1 cellular context compared by ENCODE assay signal in genomic region chr9:87518702-87519335, GRCh38.
TF ChIP-seq lines count a peak whose summit lies in the region.

No MANE protein-coding gene starts in this region.

TF ChIP-seq in K562, 482 proteins besides CTCF, POLR2A, EP300 and RAD21 (continued from another document and continues in another):
- TF ChIP-seq SFPQ (IDR thresholded peaks at IDR 0.05; ENCODE audit: low read depth, low read length) = no peak
- TF ChIP-seq TCF7 (IDR thresholded peaks at IDR 0.05; ENCODE audit: borderline replicate concordance) = no peak
- TF ChIP-seq, protein P1, sequence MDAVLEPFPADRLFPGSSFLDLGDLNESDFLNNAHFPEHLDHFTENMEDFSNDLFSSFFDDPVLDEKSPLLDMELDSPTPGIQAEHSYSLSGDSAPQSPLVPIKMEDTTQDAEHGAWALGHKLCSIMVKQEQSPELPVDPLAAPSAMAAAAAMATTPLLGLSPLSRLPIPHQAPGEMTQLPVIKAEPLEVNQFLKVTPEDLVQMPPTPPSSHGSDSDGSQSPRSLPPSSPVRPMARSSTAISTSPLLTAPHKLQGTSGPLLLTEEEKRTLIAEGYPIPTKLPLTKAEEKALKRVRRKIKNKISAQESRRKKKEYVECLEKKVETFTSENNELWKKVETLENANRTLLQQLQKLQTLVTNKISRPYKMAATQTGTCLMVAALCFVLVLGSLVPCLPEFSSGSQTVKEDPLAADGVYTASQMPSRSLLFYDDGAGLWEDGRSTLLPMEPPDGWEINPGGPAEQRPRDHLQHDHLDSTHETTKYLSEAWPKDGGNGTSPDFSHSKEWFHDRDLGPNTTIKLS (IDR thresholded peaks at IDR 0.05; ENCODE audit: borderline replicate concordance, low read depth) = no peak
- peak; percentile 98 for TF ChIP-seq ARID1B (IDR thresholded peaks at IDR 0.05)
- TF ChIP-seq ILF3 (IDR thresholded peaks at IDR 0.05; ENCODE audit: borderline replicate concordance) = no peak
- TF ChIP-seq ZNF324 (CRISPR knock-in tag; IDR thresholded peaks at IDR 0.05) = no peak
- no peak for TF ChIP-seq ZNF24 (IDR thresholded peaks at IDR 0.05)
- no peak for TF ChIP-seq TFAM (CRISPR knock-in tag; conservative IDR thresholded peaks at IDR 0.05)
- TF ChIP-seq SMARCB1 (IDR thresholded peaks at IDR 0.05; ENCODE audit: insufficient read length, low read depth) = no peak
- no peak for TF ChIP-seq ZNF780A (CRISPR knock-in tag; IDR thresholded peaks at IDR 0.05)
- TF ChIP-seq DNMT1 (IDR thresholded peaks at IDR 0.05) = no peak
- no peak for TF ChIP-seq FOXA3 (CRISPR knock-in tag; conservative IDR thresholded peaks at IDR 0.05 in 1 of 2, IDR thresholded peaks at IDR 0.05 in 1 of 2)
- TF ChIP-seq, protein P2, sequence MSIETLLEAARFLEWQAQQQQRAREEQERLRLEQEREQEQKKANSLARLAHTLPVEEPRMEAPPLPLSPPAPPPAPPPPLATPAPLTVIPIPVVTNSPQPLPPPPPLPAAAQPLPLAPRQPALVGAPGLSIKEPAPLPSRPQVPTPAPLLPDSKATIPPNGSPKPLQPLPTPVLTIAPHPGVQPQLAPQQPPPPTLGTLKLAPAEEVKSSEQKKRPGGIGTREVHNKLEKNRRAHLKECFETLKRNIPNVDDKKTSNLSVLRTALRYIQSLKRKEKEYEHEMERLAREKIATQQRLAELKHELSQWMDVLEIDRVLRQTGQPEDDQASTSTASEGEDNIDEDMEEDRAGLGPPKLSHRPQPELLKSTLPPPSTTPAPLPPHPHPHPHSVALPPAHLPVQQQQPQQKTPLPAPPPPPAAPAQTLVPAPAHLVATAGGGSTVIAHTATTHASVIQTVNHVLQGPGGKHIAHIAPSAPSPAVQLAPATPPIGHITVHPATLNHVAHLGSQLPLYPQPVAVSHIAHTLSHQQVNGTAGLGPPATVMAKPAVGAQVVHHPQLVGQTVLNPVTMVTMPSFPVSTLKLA (conservative IDR thresholded peaks at IDR 0.05) = peak in 1 of 2 experiments; percentile 69; a peak in 2 of 4 replicates
- TF ChIP-seq ZNF644 (tag; IDR thresholded peaks at IDR 0.05; ENCODE audit: low read depth) = peak; percentile 76; the same call in 1 of the 2 replicates
- no peak for TF ChIP-seq ZNF707 (CRISPR knock-in tag; conservative IDR thresholded peaks at IDR 0.05)
- no peak for TF ChIP-seq ZNF76 (CRISPR knock-in tag; IDR thresholded peaks at IDR 0.05; ENCODE audit: borderline replicate concordance)
- TF ChIP-seq, protein P3, sequence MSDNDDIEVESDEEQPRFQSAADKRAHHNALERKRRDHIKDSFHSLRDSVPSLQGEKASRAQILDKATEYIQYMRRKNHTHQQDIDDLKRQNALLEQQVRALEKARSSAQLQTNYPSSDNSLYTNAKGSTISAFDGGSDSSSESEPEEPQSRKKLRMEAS (CRISPR knock-in tag; IDR thresholded peaks at IDR 0.05) = no peak
- no peak for TF ChIP-seq ARHGAP35 (IDR thresholded peaks at IDR 0.05; ENCODE audit: partially characterized antibody)
- TF ChIP-seq CBX8 (IDR thresholded peaks at IDR 0.05; ENCODE audit: borderline replicate concordance, extremely low read depth, low read depth, low read length, poor library complexity, severe bottlenecking) = no peak
- no peak for TF ChIP-seq SMAD3 (CRISPR knock-in tag; conservative IDR thresholded peaks at IDR 0.05)
- TF ChIP-seq, protein P4, sequence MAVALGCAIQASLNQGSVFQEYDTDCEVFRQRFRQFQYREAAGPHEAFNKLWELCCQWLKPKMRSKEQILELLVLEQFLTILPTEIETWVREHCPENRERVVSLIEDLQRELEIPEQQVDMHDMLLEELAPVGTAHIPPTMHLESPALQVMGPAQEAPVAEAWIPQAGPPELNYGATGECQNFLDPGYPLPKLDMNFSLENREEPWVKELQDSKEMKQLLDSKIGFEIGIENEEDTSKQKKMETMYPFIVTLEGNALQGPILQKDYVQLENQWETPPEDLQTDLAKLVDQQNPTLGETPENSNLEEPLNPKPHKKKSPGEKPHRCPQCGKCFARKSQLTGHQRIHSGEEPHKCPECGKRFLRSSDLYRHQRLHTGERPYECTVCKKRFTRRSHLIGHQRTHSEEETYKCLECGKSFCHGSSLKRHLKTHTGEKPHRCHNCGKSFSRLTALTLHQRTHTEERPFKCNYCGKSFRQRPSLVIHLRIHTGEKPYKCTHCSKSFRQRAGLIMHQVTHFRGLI (CRISPR knock-in tag; IDR thresholded peaks at IDR 0.05) = no peak
- TF ChIP-seq, protein P5, sequence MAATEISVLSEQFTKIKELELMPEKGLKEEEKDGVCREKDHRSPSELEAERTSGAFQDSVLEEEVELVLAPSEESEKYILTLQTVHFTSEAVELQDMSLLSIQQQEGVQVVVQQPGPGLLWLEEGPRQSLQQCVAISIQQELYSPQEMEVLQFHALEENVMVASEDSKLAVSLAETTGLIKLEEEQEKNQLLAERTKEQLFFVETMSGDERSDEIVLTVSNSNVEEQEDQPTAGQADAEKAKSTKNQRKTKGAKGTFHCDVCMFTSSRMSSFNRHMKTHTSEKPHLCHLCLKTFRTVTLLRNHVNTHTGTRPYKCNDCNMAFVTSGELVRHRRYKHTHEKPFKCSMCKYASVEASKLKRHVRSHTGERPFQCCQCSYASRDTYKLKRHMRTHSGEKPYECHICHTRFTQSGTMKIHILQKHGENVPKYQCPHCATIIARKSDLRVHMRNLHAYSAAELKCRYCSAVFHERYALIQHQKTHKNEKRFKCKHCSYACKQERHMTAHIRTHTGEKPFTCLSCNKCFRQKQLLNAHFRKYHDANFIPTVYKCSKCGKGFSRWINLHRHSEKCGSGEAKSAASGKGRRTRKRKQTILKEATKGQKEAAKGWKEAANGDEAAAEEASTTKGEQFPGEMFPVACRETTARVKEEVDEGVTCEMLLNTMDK (IDR thresholded peaks at IDR 0.05; ENCODE audit: borderline replicate concordance, insufficient read depth, low read depth, low read length, poor library complexity, severe bottlenecking) = no peak
- TF ChIP-seq JUND (IDR thresholded peaks at IDR 0.05; ENCODE audit: borderline replicate concordance, low read depth, low read length) = peak; percentile 76
- TF ChIP-seq JUND (tag; IDR thresholded peaks at IDR 0.05; ENCODE audit: borderline replicate concordance, low read depth, low read length) = peak; percentile 67; the same call in 1 of the 3 replicates
- no peak for TF ChIP-seq ZNF124 (CRISPR knock-in tag; IDR thresholded peaks at IDR 0.05)
- no peak for TF ChIP-seq BRCA1 (IDR thresholded peaks at IDR 0.05)
- TF ChIP-seq BRCA1 (CRISPR knock-in tag; IDR thresholded peaks at IDR 0.05) = no peak
- TF ChIP-seq, protein P6, sequence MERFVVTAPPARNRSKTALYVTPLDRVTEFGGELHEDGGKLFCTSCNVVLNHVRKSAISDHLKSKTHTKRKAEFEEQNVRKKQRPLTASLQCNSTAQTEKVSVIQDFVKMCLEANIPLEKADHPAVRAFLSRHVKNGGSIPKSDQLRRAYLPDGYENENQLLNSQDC (CRISPR knock-in tag; IDR thresholded peaks at IDR 0.05) = no peak
- no peak for TF ChIP-seq ZBTB12 (CRISPR knock-in tag; IDR thresholded peaks at IDR 0.05)
- TF ChIP-seq FOXK1 (CRISPR knock-in tag; IDR thresholded peaks at IDR 0.05; ENCODE audit: borderline replicate concordance) = no peak
- TF ChIP-seq, protein P7, sequence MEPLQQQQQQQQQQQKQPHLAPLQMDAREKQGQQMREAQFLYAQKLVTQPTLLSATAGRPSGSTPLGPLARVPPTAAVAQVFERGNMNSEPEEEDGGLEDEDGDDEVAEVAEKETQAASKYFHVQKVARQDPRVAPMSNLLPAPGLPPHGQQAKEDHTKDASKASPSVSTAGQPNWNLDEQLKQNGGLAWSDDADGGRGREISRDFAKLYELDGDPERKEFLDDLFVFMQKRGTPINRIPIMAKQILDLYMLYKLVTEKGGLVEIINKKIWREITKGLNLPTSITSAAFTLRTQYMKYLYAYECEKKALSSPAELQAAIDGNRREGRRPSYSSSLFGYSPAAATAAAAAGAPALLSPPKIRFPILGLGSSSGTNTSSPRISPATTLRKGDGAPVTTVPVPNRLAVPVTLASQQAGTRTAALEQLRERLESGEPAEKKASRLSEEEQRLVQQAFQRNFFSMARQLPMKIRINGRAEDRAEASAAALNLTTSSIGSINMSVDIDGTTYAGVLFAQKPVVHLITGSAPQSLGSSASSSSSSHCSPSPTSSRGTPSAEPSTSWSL (CRISPR knock-in tag; IDR thresholded peaks at IDR 0.05; ENCODE audit: borderline replicate concordance) = no peak
- no peak for TF ChIP-seq ZC3H4 (CRISPR knock-in tag; IDR thresholded peaks at IDR 0.05; ENCODE audit: borderline replicate concordance)
- no peak for TF ChIP-seq YBX1 (IDR thresholded peaks at IDR 0.05)
- TF ChIP-seq ZNF778 (CRISPR knock-in tag; IDR thresholded peaks at IDR 0.05) = no peak
- TF ChIP-seq PTBP1 (IDR thresholded peaks at IDR 0.05; ENCODE audit: low read depth, low read length) = no peak
- no peak for TF ChIP-seq ZNF184 (CRISPR knock-in tag; IDR thresholded peaks at IDR 0.05)
- peak; percentile 95 for TF ChIP-seq NCOR1 (IDR thresholded peaks at IDR 0.05)
- TF ChIP-seq L3MBTL2 (IDR thresholded peaks at IDR 0.05) = no peak
- TF ChIP-seq, protein P8, sequence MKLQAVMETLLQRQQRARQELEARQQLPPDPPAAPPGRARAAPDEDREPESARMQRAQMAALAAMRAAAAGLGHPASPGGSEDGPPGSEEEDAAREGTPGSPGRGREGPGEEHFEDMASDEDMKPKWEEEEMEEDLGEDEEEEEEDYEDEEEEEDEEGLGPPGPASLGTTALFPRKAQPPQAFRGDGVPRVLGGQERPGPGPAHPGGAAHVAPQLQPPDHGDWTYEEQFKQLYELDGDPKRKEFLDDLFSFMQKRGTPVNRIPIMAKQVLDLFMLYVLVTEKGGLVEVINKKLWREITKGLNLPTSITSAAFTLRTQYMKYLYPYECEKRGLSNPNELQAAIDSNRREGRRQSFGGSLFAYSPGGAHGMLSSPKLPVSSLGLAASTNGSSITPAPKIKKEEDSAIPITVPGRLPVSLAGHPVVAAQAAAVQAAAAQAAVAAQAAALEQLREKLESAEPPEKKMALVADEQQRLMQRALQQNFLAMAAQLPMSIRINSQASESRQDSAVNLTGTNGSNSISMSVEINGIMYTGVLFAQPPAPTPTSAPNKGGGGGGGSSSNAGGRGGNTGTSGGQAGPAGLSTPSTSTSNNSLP (IDR thresholded peaks at IDR 0.05; ENCODE audit: borderline replicate concordance, low read depth, low read length) = peak; percentile 28; the same call in 1 of the 2 replicates
- TF ChIP-seq RUNX1 (IDR thresholded peaks at IDR 0.05; ENCODE audit: low read depth) = no peak
- TF ChIP-seq THRA (IDR thresholded peaks at IDR 0.05) = no peak
- peak; percentile 93 for TF ChIP-seq MEIS2 (IDR thresholded peaks at IDR 0.05; ENCODE audit: partially characterized antibody)
- TF ChIP-seq SPI1 (IDR thresholded peaks at IDR 0.05; ENCODE audit: borderline replicate concordance, low read depth, low read length) = peak; percentile 25; the same call in 1 of the 2 replicates
- no peak for TF ChIP-seq PHB (CRISPR knock-in tag; IDR thresholded peaks at IDR 0.05)
- no peak for TF ChIP-seq ZNF785 (CRISPR knock-in tag; IDR thresholded peaks at IDR 0.05)
- TF ChIP-seq PYGO2 (tag; IDR thresholded peaks at IDR 0.05) = peak; percentile 56; the same call in 1 of the 2 replicates
- TF ChIP-seq ZNF551 (CRISPR knock-in tag; IDR thresholded peaks at IDR 0.05) = no peak
- TF ChIP-seq ESRRA (IDR thresholded peaks at IDR 0.05; ENCODE audit: borderline replicate concordance, low read depth) = 0 out of 2 replicates have a peak, but pooled peaks have one; percentile 19
- no peak for TF ChIP-seq SMAD1 (IDR thresholded peaks at IDR 0.05; ENCODE audit: low read depth, low read length, partially characterized antibody)
- peak; percentile 76 for TF ChIP-seq ZKSCAN8 (CRISPR knock-in tag; IDR thresholded peaks at IDR 0.05)
- no peak for TF ChIP-seq HLTF (IDR thresholded peaks at IDR 0.05)
- no peak for TF ChIP-seq ZNF699 (CRISPR knock-in tag; IDR thresholded peaks at IDR 0.05; ENCODE audit: insufficient replicate concordance)
- peak; percentile 95 for TF ChIP-seq TCF3 (CRISPR knock-in tag; IDR thresholded peaks at IDR 0.05)
- no peak for TF ChIP-seq POLR2B (IDR thresholded peaks at IDR 0.05; ENCODE audit: low read depth, partially characterized antibody)
- no peak for TF ChIP-seq GTF2E2 (tag; IDR thresholded peaks at IDR 0.05)
- TF ChIP-seq TCFL5 (CRISPR knock-in tag; conservative IDR thresholded peaks at IDR 0.05) = no peak
- peak; percentile 96 for TF ChIP-seq CBFA2T2 (conservative IDR thresholded peaks at IDR 0.05)
- peak; percentile 97 for TF ChIP-seq SMARCA4 (IDR thresholded peaks at IDR 0.05)
- peak; percentile 98 for TF ChIP-seq ZNF384 (IDR thresholded peaks at IDR 0.05; ENCODE audit: low read depth, low read length)
